Comparison of ENCODE assay signal across 8 cellular contexts in the genomic region with DNA sequence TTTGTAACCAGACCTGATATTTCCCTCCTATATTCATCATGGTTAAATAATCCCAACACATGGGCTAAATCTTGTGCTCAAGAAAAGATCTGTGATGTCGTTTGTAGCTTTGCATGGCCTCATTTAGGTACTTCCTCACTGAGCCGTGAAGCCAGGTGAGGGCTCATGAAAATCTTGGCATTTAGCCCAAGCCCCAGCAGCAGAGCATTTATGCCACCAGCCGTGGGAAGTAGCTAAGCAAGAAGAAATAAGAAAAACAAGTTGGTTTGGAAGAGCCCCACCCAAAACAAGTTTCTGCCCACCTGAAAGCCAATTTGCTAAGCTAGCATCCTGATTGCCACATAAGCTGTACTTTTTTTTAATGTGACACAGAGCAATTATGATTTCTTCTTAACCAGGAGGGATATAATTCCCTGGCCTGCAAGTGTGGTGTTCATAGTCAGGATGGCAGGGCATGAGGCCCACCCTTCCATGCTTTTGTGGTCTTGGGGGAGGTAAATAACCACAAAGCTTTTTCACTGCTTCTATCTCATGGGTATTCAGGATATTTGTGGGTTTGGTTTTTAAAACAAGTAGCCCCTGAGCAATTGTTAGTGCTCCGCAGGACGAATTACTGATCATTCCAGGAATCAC.
A peak's percentile ranks its signal among the peaks of the same experiment; 100 is the strongest.
DNase-seq lines count a peak whose midpoint lies in the region; ATAC-seq, FAIRE-seq and TF ChIP-seq lines count a peak whose summit lies in the region.

No MANE protein-coding gene starts in this region.

- peaks cover 28% of the 10 kb centered on the region for H3K27me3 Mint-ChIP-seq in nephron progenitor cell (ENCODE audit: low read depth, poor library complexity)

- DNase-seq in CD1c-positive myeloid dendritic cell (ENCODE audit: extremely low spot score) (peak; percentile 47), GM19239 (ENCODE audit: insufficient read length, low spot score) (no peak), astrocyte of the hippocampus (ENCODE audit: low read depth, low spot score) (peak; percentile 63), nephron progenitor cell (no peak), putamen (ENCODE audit: low spot score) (no peak)

- TF ChIP-seq CTCF in OCI-LY1 (IDR thresholded peaks at IDR 0.05; ENCODE audit: low read length) (no peak), nephron progenitor cell (IDR thresholded peaks at IDR 0.05) (no peak)

- H3K4me2 ChIP-seq in OCI-LY1 (ENCODE audit: low read length): peak overlapping the region; percentile 57

- no peaks in the 10 kb centered on the region for H3K79me2 ChIP-seq in OCI-LY1 (ENCODE audit: insufficient read depth, low read length)

- H3K9me3 Mint-ChIP-seq in nephron progenitor cell: no peaks in the 10 kb centered on the region

- H3K9ac ChIP-seq in OCI-LY1 (ENCODE audit: low read length): peak overlapping the region; percentile 53

- peak; percentile 79 for FAIRE-seq in GM19239 (lab: Jason Lieb, UNC)

- H3K27ac ChIP-seq in OCI-LY1 (ENCODE audit: low read depth, low read length, poor library complexity, severe bottlenecking): peak overlapping the region; percentile 97

- H3K27ac Mint-ChIP-seq in nephron progenitor cell: no peak overlapping the region

- H3K36me3 Mint-ChIP-seq in nephron progenitor cell (ENCODE audit: low read depth): no peaks in the 10 kb centered on the region

- no peaks in the 10 kb centered on the region for H3K9me2 ChIP-seq in OCI-LY1 (ENCODE audit: low read depth, low read length)

- H3F3A ChIP-seq in OCI-LY1 (ENCODE audit: insufficient read depth, low read length): no peaks in the 10 kb centered on the region

- no peak overlapping the region for H3K4me3 Mint-ChIP-seq in nephron progenitor cell

- ATAC-seq in HG02798 (IDR thresholded peaks at IDR 0.05; ENCODE audit: poor library complexity, unreplicated experiment) (no peak), HG02852 (IDR thresholded peaks at IDR 0.05; ENCODE audit: unreplicated experiment) (no peak)

- peak overlapping the region; percentile 34 for H3K4me3 ChIP-seq in OCI-LY1 (ENCODE audit: low read depth, low read length, poor library complexity, severe bottlenecking)

- no peaks in the 10 kb centered on the region for H3K9me3 ChIP-seq in OCI-LY1 (ENCODE audit: low read length)

- no peaks in the 10 kb centered on the region for H3K27me3 ChIP-seq in OCI-LY1 (ENCODE audit: insufficient read depth, low read length)

- H3K36me3 ChIP-seq in OCI-LY1 (ENCODE audit: insufficient read depth, low read length): no peaks in the 10 kb centered on the region

- H3K4me1 ChIP-seq in OCI-LY1 (ENCODE audit: insufficient read depth, low read length, severe bottlenecking): peaks cover 78% of the 10 kb centered on the region

- H3K4me1 Mint-ChIP-seq in nephron progenitor cell: no peaks in the 10 kb centered on the region

- no peak overlapping the region for H2AFZ ChIP-seq in OCI-LY1 (ENCODE audit: low read length)

- H4K20me1 ChIP-seq in OCI-LY1 (ENCODE audit: insufficient read depth, low read length): no peaks in the 10 kb centered on the region

Comparison
In these comparisons a context has a peak if more than half of its experiments do, and no peak if none do; other contexts are left out.
1. DNase-seq: peak in CD1c-positive myeloid dendritic cell (single experiment) and astrocyte of the hippocampus (single experiment); none in GM19239 (single experiment), nephron progenitor cell (single experiment) and putamen (single experiment).